Comparison of ENCODE assay signal across 10 cellular contexts in genomic region chr11:109865558-109866186, GRCh38.
DNase-seq lines count a peak whose midpoint lies in the region; ATAC-seq, FAIRE-seq and TF ChIP-seq lines count a peak whose summit lies in the region.
"Had no signal": no experiment of that assay in that cellular context is flagged by ENCODE, and none has a peak within 500 bp of the region (broad histone marks: within the 10 kb centered on the region; RNA-seq: fewer than 3 reads in every experiment).

No MANE protein-coding gene starts in this region.

- no peak for ATAC-seq in activated naive CD8-positive, alpha-beta T cell treated with anti-CD3 and anti-CD28 coated beads, Interleukin-2, amount 50 U/mL, for 24 hours
- no peak for ATAC-seq in activated T-helper 17 cell treated with anti-CD3 and anti-CD28 coated beads, Interleukin-2, amount 50 U/mL, for 72 hours (replicated peaks)
- no peak for ATAC-seq in HG03045 (IDR thresholded peaks at IDR 0.05; ENCODE audit: unreplicated experiment)

- no peaks in the 10 kb centered on the region for H3K36me3 Mint-ChIP-seq in activated naive CD8-positive, alpha-beta T cell treated with anti-CD3 and anti-CD28 coated beads, Interleukin-2, amount 50 U/mL, for 24 hours (ENCODE audit: low read depth)
- no peaks in the 10 kb centered on the region for H3K36me3 Mint-ChIP-seq in activated naive CD8-positive, alpha-beta T cell treated with anti-CD3 and anti-CD28 coated beads for 36 hours
- H3K36me3 Mint-ChIP-seq in activated T-helper 17 cell treated with anti-CD3 and anti-CD28 coated beads, Interleukin-2, amount 50 U/mL, for 72 hours (ENCODE audit: low read depth): no peaks in the 10 kb centered on the region

- H3K9me3 Mint-ChIP-seq in activated naive CD8-positive, alpha-beta T cell treated with anti-CD3 and anti-CD28 coated beads, Interleukin-2, amount 50 U/mL, for 24 hours: peaks cover 4% of the 10 kb centered on the region
- H3K9me3 Mint-ChIP-seq in activated naive CD8-positive, alpha-beta T cell treated with anti-CD3 and anti-CD28 coated beads for 36 hours: no peaks in the 10 kb centered on the region
- no peaks in the 10 kb centered on the region for H3K9me3 Mint-ChIP-seq in activated T-helper 17 cell treated with anti-CD3 and anti-CD28 coated beads, Interleukin-2, amount 50 U/mL, for 72 hours

- no peak for DNase-seq in activated naive CD8-positive, alpha-beta T cell treated with anti-CD3 and anti-CD28 coated beads, Interleukin-2, amount 50 U/mL, for 24 hours
- DNase-seq in activated naive CD8-positive, alpha-beta T cell treated with anti-CD3 and anti-CD28 coated beads for 36 hours: no peak
- DNase-seq in NCI-H774 (lab: John Stamatoyannopoulos, UW): peak; percentile 41
- DNase-seq in head of caudate nucleus: peak; percentile 11 to 87 (median 56)
- peak; percentile 20 for DNase-seq in urothelium cell line (ENCODE audit: low spot score)
- DNase-seq in lower leg skin (ENCODE audit: low spot score in 2 of 2): no peak
- DNase-seq: activated T-cell treated with anti-CD3 and anti-CD28 coated beads, Interleukin-2, amount 50 U/mL, for 48 hours had no signal

- peaks cover 4% of the 10 kb centered on the region for H3K27me3 Mint-ChIP-seq in activated naive CD8-positive, alpha-beta T cell treated with anti-CD3 and anti-CD28 coated beads, Interleukin-2, amount 50 U/mL, for 24 hours
- H3K27me3 Mint-ChIP-seq in activated naive CD8-positive, alpha-beta T cell treated with anti-CD3 and anti-CD28 coated beads for 36 hours: peaks cover 5% of the 10 kb centered on the region
- H3K27me3 Mint-ChIP-seq in activated T-helper 17 cell treated with anti-CD3 and anti-CD28 coated beads, Interleukin-2, amount 50 U/mL, for 72 hours: peaks cover 4% of the 10 kb centered on the region

- FAIRE-seq in urothelium cell line (lab: Jason Lieb, UNC): no peak

- H3K4me3 ChIP-seq in lower leg skin (ENCODE audit: low read depth, poor library complexity, severe bottlenecking): no peak overlapping the region
- H3K4me3 ChIP-seq: prostate gland had no signal

- no peak overlapping the region for H3K4me3 Mint-ChIP-seq in activated naive CD8-positive, alpha-beta T cell treated with anti-CD3 and anti-CD28 coated beads, Interleukin-2, amount 50 U/mL, for 24 hours
- H3K4me3 Mint-ChIP-seq in activated naive CD8-positive, alpha-beta T cell treated with anti-CD3 and anti-CD28 coated beads for 36 hours: no peak overlapping the region
- no peak overlapping the region for H3K4me3 Mint-ChIP-seq in activated T-helper 17 cell treated with anti-CD3 and anti-CD28 coated beads, Interleukin-2, amount 50 U/mL, for 72 hours

- 73 to 77% methylated on average over 4 of the region's 4 CpGs for WGBS in lower leg skin, 2 donors

- no peak for TF ChIP-seq CTCF in lower leg skin (IDR thresholded peaks at IDR 0.05)

- peaks cover 26% of the 10 kb centered on the region for H3K4me1 Mint-ChIP-seq in activated naive CD8-positive, alpha-beta T cell treated with anti-CD3 and anti-CD28 coated beads, Interleukin-2, amount 50 U/mL, for 24 hours
- H3K4me1 Mint-ChIP-seq in activated naive CD8-positive, alpha-beta T cell treated with anti-CD3 and anti-CD28 coated beads for 36 hours: peaks cover 12% of the 10 kb centered on the region
- no peaks in the 10 kb centered on the region for H3K4me1 Mint-ChIP-seq in activated T-helper 17 cell treated with anti-CD3 and anti-CD28 coated beads, Interleukin-2, amount 50 U/mL, for 72 hours

- peak overlapping the region; percentile 11 for H3K27ac Mint-ChIP-seq in activated naive CD8-positive, alpha-beta T cell treated with anti-CD3 and anti-CD28 coated beads, Interleukin-2, amount 50 U/mL, for 24 hours
- no peak overlapping the region for H3K27ac Mint-ChIP-seq in activated naive CD8-positive, alpha-beta T cell treated with anti-CD3 and anti-CD28 coated beads for 36 hours
- H3K27ac Mint-ChIP-seq in activated T-helper 17 cell treated with anti-CD3 and anti-CD28 coated beads, Interleukin-2, amount 50 U/mL, for 72 hours: no peak overlapping the region

- intact Hi-C loops in head of caudate nucleus (cut with DNase I): no loop called here
- intact Hi-C loops in lower leg skin (cut with DNase I; ENCODE audit: low total_unique reads): no loop called here

- TF ChIP-seq POLR2A in lower leg skin (IDR thresholded peaks at IDR 0.05): no peak

Comparison
In these comparisons a context has a peak if more than half of its experiments do, and no peak if none do; other contexts are left out.
1. DNase-seq: peak in NCI-H774 (single experiment), head of caudate nucleus (42 of 42) and urothelium cell line (single experiment); none in activated naive CD8-positive, alpha-beta T cell treated with anti-CD3 and anti-CD28 coated beads, Interleukin-2, amount 50 U/mL, for 24 hours (single experiment), activated naive CD8-positive, alpha-beta T cell treated with anti-CD3 and anti-CD28 coated beads for 36 hours (single experiment) and lower leg skin (0 of 2).